15 cellular contexts compared by ENCODE assay signal in the genomic region with DNA sequence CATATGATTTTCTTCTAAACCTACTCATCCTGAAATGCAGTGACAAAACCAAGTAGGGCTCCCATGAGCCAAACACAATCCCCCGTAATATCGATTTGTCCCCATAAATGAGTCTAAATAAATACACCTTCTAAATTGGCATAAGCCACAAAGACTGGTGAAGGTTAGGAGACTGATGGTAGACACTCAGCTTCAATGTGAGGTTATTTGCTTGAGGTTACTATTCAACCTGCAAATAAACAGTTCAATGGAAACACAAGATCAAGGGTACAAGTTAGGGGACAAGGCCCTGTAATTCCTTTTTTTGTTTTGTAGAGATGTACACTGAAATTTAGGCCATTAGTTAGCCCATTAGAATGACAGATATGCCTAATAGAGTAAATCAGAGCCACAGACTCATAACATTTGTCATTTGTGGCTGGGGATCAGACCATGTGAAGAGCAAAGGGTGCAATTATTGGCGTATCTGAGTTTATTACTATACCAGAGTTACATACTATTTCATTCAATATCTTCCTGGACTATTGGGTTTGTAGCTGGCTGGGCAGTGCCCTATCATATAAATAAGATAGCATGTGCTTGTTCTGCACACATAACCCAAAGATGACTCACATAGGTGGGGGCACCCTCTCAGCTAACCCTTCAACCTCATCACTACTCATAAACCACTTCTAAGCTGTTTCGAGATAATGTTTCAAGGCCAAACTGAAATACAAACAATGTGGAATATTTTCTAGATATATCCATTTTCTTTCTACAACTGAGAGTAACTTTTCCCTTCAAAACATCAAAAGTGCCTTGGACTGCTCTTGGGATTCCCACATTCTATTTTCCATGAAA.
A peak's percentile ranks its signal among the peaks of the same experiment; 100 is the strongest.
DNase-seq lines count a peak whose midpoint lies in the region; ATAC-seq and TF ChIP-seq lines count a peak whose summit lies in the region.
"Had no signal": no experiment of that assay in that cellular context is flagged by ENCODE, and none has a peak within 500 bp of the region (broad histone marks: within the 10 kb centered on the region; RNA-seq: fewer than 3 reads in every experiment).

No MANE protein-coding gene starts in this region.

- peak; percentile 51 for DNase-seq in EH (ENCODE audit: low read depth)
- DNase-seq in PC-3: peak; percentile 81
- DNase-seq in fibroblast of lung (ENCODE audit: low read depth in 2 of 2): peak; percentile 49 to 93
- no peak for DNase-seq in osteoblast (ENCODE audit: insufficient read length, low spot score, missing footprints)
- DNase-seq in amniotic stem cell (lab: John Stamatoyannopoulos, UW): no peak
- DNase-seq in spleen: no peak
- no peak for DNase-seq in G401 (ENCODE audit: low spot score)
- DNase-seq in body of pancreas: no peak
- DNase-seq: activated CD8-positive, alpha-beta T cell treated with anti-CD3 and anti-CD28 coated beads, Interleukin-2, amount 10 ng/mL, durations not matched to agents 7 days and 5 days; activated effector memory CD4-positive, alpha-beta T cell treated with Interleukin-2 at 50 U/mL for 16 hours; NCI-H1105; NK-92 treated with Interleukin-12 subunit alpha and Interleukin-12 subunit beta, amount 100 ng/mL, for 24 hours; posterior cingulate gyrus; stimulated activated CD4-positive, alpha-beta T cell treated with anti-CD3 and anti-CD28 coated beads, Interleukin-15, amount 100 ng/mL, for 24 hours had no signal

- no peaks in the 10 kb centered on the region for H3F3A ChIP-seq in PC-3 (ENCODE audit: low read length, unreplicated experiment)

- TF ChIP-seq POLR2A in spleen (IDR thresholded peaks at IDR 0.05) (no peak), body of pancreas (IDR thresholded peaks at IDR 0.05) (no peak)

- H3K9me3 ChIP-seq in PC-3 (ENCODE audit: low read length): no peaks in the 10 kb centered on the region
- no peaks in the 10 kb centered on the region for H3K9me3 ChIP-seq in fibroblast of lung (ENCODE audit: control insufficient read depth, insufficient read depth, low read depth, low read length)
- H3K9me3 ChIP-seq in osteoblast (ENCODE audit: low read depth, low read length): no peaks in the 10 kb centered on the region
- no peaks in the 10 kb centered on the region for H3K9me3 ChIP-seq in spleen
- H3K9me3 ChIP-seq in body of pancreas: no peaks in the 10 kb centered on the region
- H3K9me3 ChIP-seq: BLaER1 had no signal

- H3K27ac ChIP-seq in PC-3 (ENCODE audit: low read length) (peak overlapping the region; percentile 62), fibroblast of lung (ENCODE audit: insufficient read depth, low read length) (no peak overlapping the region), osteoblast (ENCODE audit: low read depth, low read length) (peak overlapping the region; percentile 67), spleen (no peak overlapping the region), body of pancreas (no peak overlapping the region)
- H3K27ac ChIP-seq: BLaER1 had no signal

- no peaks in the 10 kb centered on the region for H3K9me2 ChIP-seq in PC-3 (replicated peaks; ENCODE audit: low read length)

- POLR2A ChIA-PET in PC-3 (lab: Charles Lee; ENCODE audit: unreplicated experiment): no interaction called here

- ATAC-seq in PC-3 (peak; percentile 98), body of pancreas (no peak)
- ATAC-seq: activated CD8-positive, alpha-beta T cell treated with anti-CD3 and anti-CD28 coated beads, Interleukin-2, amount 10 ng/mL, durations not matched to agents 7 days and 5 days had no signal

- 89 to 94% (median 92%) methylated on average over 4 of the region's 4 CpGs for WGBS in spleen, 5 donors
- 52 to 72% methylated on average over 4 of the region's 4 CpGs for WGBS in body of pancreas, 2 donors

- TF ChIP-seq CTCF in PC-3 (conservative IDR thresholded peaks at IDR 0.05; ENCODE audit: low read depth, low read length) (no peak), fibroblast of lung (conservative IDR thresholded peaks at IDR 0.05 in 1 of 2, IDR thresholded peaks at IDR 0.05 in 1 of 2; ENCODE audit: low read depth in 1 of 2, low read length in 2 of 2) (no peak), osteoblast (IDR thresholded peaks at IDR 0.05; ENCODE audit: extremely low read depth, low read depth, low read length) (no peak), spleen (IDR thresholded peaks at IDR 0.05 in 8 of 11, conservative IDR thresholded peaks at IDR 0.05 in 3 of 11) (no peak), body of pancreas (IDR thresholded peaks at IDR 0.05) (no peak)

- H3K4me2 ChIP-seq in PC-3 (ENCODE audit: low read length) (peak overlapping the region; percentile 43), fibroblast of lung (ENCODE audit: extremely low read depth, insufficient read depth, low read length) (no peak overlapping the region), osteoblast (ENCODE audit: insufficient read depth, low read length) (no peak overlapping the region)
- H3K4me2 ChIP-seq: BLaER1 had no signal

- H3K36me3 ChIP-seq in PC-3 (ENCODE audit: low read depth, low read length) (no peaks in the 10 kb centered on the region), fibroblast of lung (ENCODE audit: control insufficient read depth, insufficient read depth, low read length) (no peaks in the 10 kb centered on the region), osteoblast (ENCODE audit: insufficient read depth, low read length) (no peaks in the 10 kb centered on the region), spleen (no peaks in the 10 kb centered on the region), body of pancreas (replicated peaks in 1 of 2; ENCODE audit: insufficient read depth in 1 of 2, low read depth in 2 of 2) (no peaks in the 10 kb centered on the region)
- H3K36me3 ChIP-seq: BLaER1 had no signal

- H3K4me3 ChIP-seq in PC-3 (ENCODE audit: low read length) (no peak overlapping the region), fibroblast of lung (replicated peaks in 1 of 4; ENCODE audit: control extremely low read depth in 1 of 4, insufficient read depth in 1 of 4, low read depth in 3 of 4, low read length in 4 of 4) (no peak overlapping the region), osteoblast (ENCODE audit: insufficient read depth, low read length) (no peak overlapping the region), spleen (no peak overlapping the region), body of pancreas (no peak overlapping the region)
- H3K4me3 ChIP-seq: BLaER1 had no signal

- H2AFZ ChIP-seq in PC-3 (ENCODE audit: low read length): no peak overlapping the region
- no peak overlapping the region for H2AFZ ChIP-seq in fibroblast of lung (ENCODE audit: low read length)
- H2AFZ ChIP-seq in osteoblast (ENCODE audit: low read length): no peak overlapping the region

- H4K20me1 ChIP-seq in PC-3 (ENCODE audit: low read length) (no peaks in the 10 kb centered on the region), fibroblast of lung (ENCODE audit: control insufficient read depth, extremely low read depth, insufficient read depth, low read length) (no peaks in the 10 kb centered on the region), osteoblast (ENCODE audit: insufficient read depth, low read length) (no peaks in the 10 kb centered on the region)
- H4K20me1 ChIP-seq: BLaER1 had no signal

- H3K9ac ChIP-seq in PC-3 (ENCODE audit: low read length) (no peak overlapping the region), fibroblast of lung (ENCODE audit: insufficient read depth, low read length) (no peak overlapping the region)
- H3K9ac ChIP-seq: BLaER1 had no signal

- H3K27me3 ChIP-seq in PC-3 (ENCODE audit: low read length): no peaks in the 10 kb centered on the region
- H3K27me3 ChIP-seq in fibroblast of lung (ENCODE audit: control insufficient read depth, insufficient read depth, low read length): no peaks in the 10 kb centered on the region
- no peaks in the 10 kb centered on the region for H3K27me3 ChIP-seq in osteoblast (ENCODE audit: insufficient read depth, low read length)
- no peaks in the 10 kb centered on the region for H3K27me3 ChIP-seq in spleen (replicated peaks in 1 of 7)
- H3K27me3 ChIP-seq in body of pancreas: no peaks in the 10 kb centered on the region
- H3K27me3 ChIP-seq: BLaER1 had no signal

- in situ Hi-C loops in G401 (cut with HindIII; ENCODE audit: low sequenced_read_pairs): no loop called here

- H3K79me2 ChIP-seq in PC-3 (ENCODE audit: low read length) (no peaks in the 10 kb centered on the region), fibroblast of lung (ENCODE audit: control insufficient read depth, insufficient read depth, low read length) (no peaks in the 10 kb centered on the region), osteoblast (ENCODE audit: insufficient read depth, low read length) (no peaks in the 10 kb centered on the region)

- H3K4me1 ChIP-seq in PC-3 (ENCODE audit: insufficient read depth, low read length) (peaks cover 36% of the 10 kb centered on the region), fibroblast of lung (ENCODE audit: control insufficient read depth, extremely low read depth, insufficient read depth, low read length) (peaks cover 2% of the 10 kb centered on the region), osteoblast (ENCODE audit: insufficient read depth, low read length) (peaks cover 27% of the 10 kb centered on the region), spleen (no peaks in the 10 kb centered on the region), body of pancreas (no peaks in the 10 kb centered on the region)
- H3K4me1 ChIP-seq: BLaER1 had no signal

- CTCF ChIA-PET in PC-3 (lab: Charles Lee): no interaction called here

- intact Hi-C loops in PC-3 (cut with micrococcal nuclease) (no loop called here), spleen (cut with DNase I; ENCODE audit: low total_unique reads) (no loop called here), body of pancreas (cut with DNase I) (loop anchor here (10.0 kb wide), 1 partner anchor 1627 kb away; no protein-coding TSS in a partner anchor)

- BruUV-seq in PC-3 (replicated peaks; lab: Mats Ljungman, UMichigan): no TSS peak

Comparison
In these comparisons a context has a peak if more than half of its experiments do, and no peak if none do; other contexts are left out.
1. DNase-seq: peak in EH (single experiment), PC-3 (single experiment) and fibroblast of lung (2 of 2); none in osteoblast (single experiment), amniotic stem cell (single experiment), spleen (single experiment), G401 (single experiment) and body of pancreas (0 of 4).
2. H3K27ac ChIP-seq: peak in PC-3 (single experiment) and osteoblast (single experiment); none in fibroblast of lung (single experiment), spleen (0 of 8) and body of pancreas (0 of 4).